15 cellular contexts compared by ENCODE assay signal in the genomic region with DNA sequence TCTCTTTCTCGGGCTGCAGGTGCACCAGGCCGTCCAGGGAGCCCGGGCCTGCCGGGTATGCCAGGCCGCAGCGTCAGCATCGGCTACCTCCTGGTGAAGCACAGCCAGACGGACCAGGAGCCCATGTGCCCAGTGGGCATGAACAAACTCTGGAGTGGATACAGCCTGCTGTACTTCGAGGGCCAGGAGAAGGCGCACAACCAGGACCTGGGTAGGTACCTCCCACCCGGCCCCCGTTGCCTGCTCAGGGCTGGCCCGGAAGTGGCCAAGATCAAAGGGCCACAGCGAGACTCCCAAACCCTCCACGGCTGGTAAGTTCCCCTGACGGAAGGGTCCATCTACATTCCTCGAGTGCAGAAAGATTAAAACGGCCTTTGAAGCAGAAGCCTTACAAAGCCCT. TPM values are rescaled to one million over a fixed set of nuclear protein-coding genes. Genes with fewer than 3 reads are reported as not detected.
DNase-seq lines count a peak whose midpoint lies in the region; ATAC-seq and TF ChIP-seq lines count a peak whose summit lies in the region.
"Had no signal": no experiment of that assay in that cellular context is flagged by ENCODE, and none has a peak within 500 bp of the region (broad histone marks: within the 10 kb centered on the region; RNA-seq: fewer than 3 reads in every experiment).

No MANE protein-coding gene starts in this region.

- DNase-seq in RWPE1 (ENCODE audit: low spot score) (no peak), omental fat pad (ENCODE audit: low spot score) (no peak), NCI-H2227 treated with DMSO at 0.1 percent for 48 hours (lab: John Stamatoyannopoulos, UW) (no peak)
- no peak for DNase-seq in activated naive CD8-positive, alpha-beta T cell treated with anti-CD3 and anti-CD28 coated beads, Interleukin-2, amount 50 U/mL, for 24 hours
- DNase-seq: activated CD4-positive, alpha-beta T cell treated with anti-CD3 and anti-CD28 coated beads, Interleukin-2, amount 10 ng/mL, durations not matched to agents 7 days and 5 days; CD4-positive, alpha-beta T cell; naive thymus-derived CD4-positive, alpha-beta T cell; NCI-H1694; NCI-H345; posterior cingulate gyrus had no signal

- H3K27me3 ChIP-seq in gastroesophageal sphincter (no peaks in the 10 kb centered on the region), parathyroid adenoma (ENCODE audit: control insufficient read depth, insufficient read depth, low read length) (no peaks in the 10 kb centered on the region)
- H3K27me3 ChIP-seq: left lung had no signal

- peak overlapping the region; percentile 96 for H3K27ac ChIP-seq in 22Rv1
- H3K27ac ChIP-seq in RWPE1, result peak overlapping the region; percentile 63
- H3K27ac ChIP-seq in gastroesophageal sphincter, result peak overlapping the region; percentile 62 to 83 (median 76)
- no peak overlapping the region for H3K27ac ChIP-seq in parathyroid adenoma
- H3K27ac ChIP-seq: left lung had no signal

- H3K4me3 Mint-ChIP-seq in activated naive CD8-positive, alpha-beta T cell treated with anti-CD3 and anti-CD28 coated beads, Interleukin-2, amount 50 U/mL, for 24 hours, result no peak overlapping the region
- H3K4me3 Mint-ChIP-seq: activated CD4-positive, alpha-beta T cell treated with anti-CD3 and anti-CD28 coated beads, Interleukin-2, amount 10 ng/mL, durations not matched to agents 7 days and 5 days; CD4-positive, alpha-beta T cell; naive thymus-derived CD4-positive, alpha-beta T cell had no signal

- POLR2A ChIA-PET in RWPE1 (lab: Yijun Ruan, JAX; ENCODE audit: low non-redundant PET), result no interaction called here

- H3K79me2 ChIP-seq in parathyroid adenoma, result no peaks in the 10 kb centered on the region

- 42 to 63% methylated on average over 2 to 3 of the region's 18 CpGs for WGBS in gastroesophageal sphincter (ENCODE audit: low coverage in 1 of 2), 2 donors

- TF ChIP-seq POLR2A in gastroesophageal sphincter (IDR thresholded peaks at IDR 0.05), result no peak

- TF ChIP-seq EP300 in gastroesophageal sphincter (IDR thresholded peaks at IDR 0.05), result no peak

- no peaks in the 10 kb centered on the region for H3K4me1 Mint-ChIP-seq in activated naive CD8-positive, alpha-beta T cell treated with anti-CD3 and anti-CD28 coated beads, Interleukin-2, amount 50 U/mL, for 24 hours
- H3K4me1 Mint-ChIP-seq: activated CD4-positive, alpha-beta T cell treated with anti-CD3 and anti-CD28 coated beads, Interleukin-2, amount 10 ng/mL, durations not matched to agents 7 days and 5 days had no signal

- no peaks in the 10 kb centered on the region for H3K9me3 Mint-ChIP-seq in activated naive CD8-positive, alpha-beta T cell treated with anti-CD3 and anti-CD28 coated beads, Interleukin-2, amount 50 U/mL, for 24 hours
- H3K9me3 Mint-ChIP-seq: activated CD4-positive, alpha-beta T cell treated with anti-CD3 and anti-CD28 coated beads, Interleukin-2, amount 10 ng/mL, durations not matched to agents 7 days and 5 days; CD4-positive, alpha-beta T cell; naive thymus-derived CD4-positive, alpha-beta T cell had no signal

- H3K9ac ChIP-seq in parathyroid adenoma, result no peak overlapping the region

- H3K4me1 ChIP-seq in gastroesophageal sphincter (peaks cover 0 to 55% (median 28%) of the 10 kb centered on the region in 3 donors), parathyroid adenoma (peaks cover 10% of the 10 kb centered on the region)

- no peak overlapping the region for H3K27ac Mint-ChIP-seq in activated naive CD8-positive, alpha-beta T cell treated with anti-CD3 and anti-CD28 coated beads, Interleukin-2, amount 50 U/mL, for 24 hours
- H3K27ac Mint-ChIP-seq: activated CD4-positive, alpha-beta T cell treated with anti-CD3 and anti-CD28 coated beads, Interleukin-2, amount 10 ng/mL, durations not matched to agents 7 days and 5 days; CD4-positive, alpha-beta T cell; naive thymus-derived CD4-positive, alpha-beta T cell had no signal

- CTCF ChIA-PET in RWPE1 (lab: Yijun Ruan, JAX), result no interaction called here

- no peaks in the 10 kb centered on the region for H3K9me3 ChIP-seq in gastroesophageal sphincter
- H3K9me3 ChIP-seq in parathyroid adenoma (ENCODE audit: control insufficient read depth, low read length), result no peaks in the 10 kb centered on the region
- H3K9me3 ChIP-seq: left lung had no signal

- peak overlapping the region; percentile 47 for H3K4me2 ChIP-seq in parathyroid adenoma (ENCODE audit: low read length)

- TF ChIP-seq CTCF in 22Rv1 (IDR thresholded peaks at IDR 0.05) (no peak), RWPE1 (conservative IDR thresholded peaks at IDR 0.05; ENCODE audit: low read depth) (no peak), gastroesophageal sphincter (IDR thresholded peaks at IDR 0.05) (no peak), parathyroid adenoma (IDR thresholded peaks at IDR 0.05) (no peak), omental fat pad (IDR thresholded peaks at IDR 0.05) (no peak)

- no peaks in the 10 kb centered on the region for H3K27me3 Mint-ChIP-seq in activated naive CD8-positive, alpha-beta T cell treated with anti-CD3 and anti-CD28 coated beads, Interleukin-2, amount 50 U/mL, for 24 hours

- H3K36me3 ChIP-seq in gastroesophageal sphincter, result peaks cover 0 to 97% of the 10 kb centered on the region in 2 donors
- H3K36me3 ChIP-seq in parathyroid adenoma (ENCODE audit: control insufficient read depth, insufficient read depth, low read length), result no peaks in the 10 kb centered on the region

- no peak overlapping the region for H2AFZ ChIP-seq in parathyroid adenoma

- no peak for ATAC-seq in gastroesophageal sphincter
- no peak for ATAC-seq in omental fat pad (ENCODE audit: low FRiP score)
- no peak for ATAC-seq in HG02870 (IDR thresholded peaks at IDR 0.05; ENCODE audit: unreplicated experiment)
- no peak for ATAC-seq in activated naive CD8-positive, alpha-beta T cell treated with anti-CD3 and anti-CD28 coated beads, Interleukin-2, amount 50 U/mL, for 24 hours
- ATAC-seq: naive thymus-derived CD4-positive, alpha-beta T cell had no signal

- H3K4me3 ChIP-seq in gastroesophageal sphincter, result no peak overlapping the region
- no peak overlapping the region for H3K4me3 ChIP-seq in parathyroid adenoma (ENCODE audit: low read depth, low read length)
- H3K4me3 ChIP-seq: left lung had no signal

- no peaks in the 10 kb centered on the region for H3K36me3 Mint-ChIP-seq in activated naive CD8-positive, alpha-beta T cell treated with anti-CD3 and anti-CD28 coated beads, Interleukin-2, amount 50 U/mL, for 24 hours (ENCODE audit: low read depth)
- H3K36me3 Mint-ChIP-seq: naive thymus-derived CD4-positive, alpha-beta T cell had no signal

RNA-seq across cellular contexts. Expression of gene RAB20, which starts 55.1 kb away (rescaled TPM):
- 10 to 100 TPM in 3 of 4 donors, 1 to 10 TPM in 1; 8.7 to 32.8 (median 18.4) TPM for total RNA-seq in gastroesophageal sphincter
- total RNA-seq in omental fat pad, result 10 to 100 TPM; 34.7 to 67.9 (median 49.4) TPM
